In genomic region chr11:120853435-120853834, GRCh38 we compare ENCODE assay signal across 2 cellular contexts.
TF ChIP-seq lines count a peak whose summit lies in the region.

No MANE protein-coding gene starts in this region.

TF ChIP-seq in WTC11, 78 proteins besides CTCF, POLR2A, EP300 and RAD21 (continued from another document):
- TF ChIP-seq AR (CRISPR knock-in tag; IDR thresholded peaks at IDR 0.05) (no peak), HMGA2 (CRISPR knock-in tag; IDR thresholded peaks at IDR 0.05) (no peak), TP53 (CRISPR knock-in tag; IDR thresholded peaks at IDR 0.05) (no peak)
- TF ChIP-seq, protein P1, sequence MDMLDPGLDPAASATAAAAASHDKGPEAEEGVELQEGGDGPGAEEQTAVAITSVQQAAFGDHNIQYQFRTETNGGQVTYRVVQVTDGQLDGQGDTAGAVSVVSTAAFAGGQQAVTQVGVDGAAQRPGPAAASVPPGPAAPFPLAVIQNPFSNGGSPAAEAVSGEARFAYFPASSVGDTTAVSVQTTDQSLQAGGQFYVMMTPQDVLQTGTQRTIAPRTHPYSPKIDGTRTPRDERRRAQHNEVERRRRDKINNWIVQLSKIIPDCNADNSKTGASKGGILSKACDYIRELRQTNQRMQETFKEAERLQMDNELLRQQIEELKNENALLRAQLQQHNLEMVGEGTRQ (CRISPR knock-in tag; IDR thresholded peaks at IDR 0.05) = 0 out of 2 replicates have a peak, but pooled peaks have one; percentile 14

TF ChIP-seq in K562, 482 proteins besides CTCF, POLR2A, EP300 and RAD21 (continued from another document):
- no peak for TF ChIP-seq ZBTB40 (IDR thresholded peaks at IDR 0.05)
- no peak for TF ChIP-seq ZBTB40 (CRISPR knock-in tag; IDR thresholded peaks at IDR 0.05)
- TF ChIP-seq, protein P1 (CRISPR knock-in tag; IDR thresholded peaks at IDR 0.05) = peak; percentile 11; the same call in 1 of the 2 replicates
- TF ChIP-seq TFE3 (CRISPR knock-in tag; IDR thresholded peaks at IDR 0.05) = peak; percentile 64
- no peak for TF ChIP-seq PTBP1 (IDR thresholded peaks at IDR 0.05; ENCODE audit: low read depth, low read length)
